ENCODE assay signal across 1 cellular context in the genomic region with DNA sequence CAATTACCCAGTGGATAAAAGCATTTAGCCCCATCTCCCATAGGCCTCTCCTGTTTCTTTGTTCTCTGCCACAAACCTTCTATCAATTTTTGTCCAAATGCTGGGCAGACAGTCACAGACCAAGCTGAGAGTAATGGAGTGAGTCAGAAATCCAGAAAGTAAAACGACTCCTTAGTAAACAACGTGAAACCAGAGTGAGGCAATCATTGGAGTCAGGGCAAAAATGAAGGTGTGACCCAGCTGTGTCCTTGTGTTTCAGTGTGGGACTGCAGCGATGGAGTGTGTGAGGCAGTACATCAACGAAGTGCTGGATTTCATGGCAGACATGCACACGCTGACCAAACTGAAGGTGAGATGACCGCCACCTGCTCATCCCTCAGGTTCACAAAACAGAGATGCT.
TF ChIP-seq lines count a peak whose summit lies in the region.

No MANE protein-coding gene starts in this region.

TF ChIP-seq in WTC11, 78 proteins besides CTCF, POLR2A, EP300 and RAD21 (continued from another document):
- TF ChIP-seq, protein P1, sequence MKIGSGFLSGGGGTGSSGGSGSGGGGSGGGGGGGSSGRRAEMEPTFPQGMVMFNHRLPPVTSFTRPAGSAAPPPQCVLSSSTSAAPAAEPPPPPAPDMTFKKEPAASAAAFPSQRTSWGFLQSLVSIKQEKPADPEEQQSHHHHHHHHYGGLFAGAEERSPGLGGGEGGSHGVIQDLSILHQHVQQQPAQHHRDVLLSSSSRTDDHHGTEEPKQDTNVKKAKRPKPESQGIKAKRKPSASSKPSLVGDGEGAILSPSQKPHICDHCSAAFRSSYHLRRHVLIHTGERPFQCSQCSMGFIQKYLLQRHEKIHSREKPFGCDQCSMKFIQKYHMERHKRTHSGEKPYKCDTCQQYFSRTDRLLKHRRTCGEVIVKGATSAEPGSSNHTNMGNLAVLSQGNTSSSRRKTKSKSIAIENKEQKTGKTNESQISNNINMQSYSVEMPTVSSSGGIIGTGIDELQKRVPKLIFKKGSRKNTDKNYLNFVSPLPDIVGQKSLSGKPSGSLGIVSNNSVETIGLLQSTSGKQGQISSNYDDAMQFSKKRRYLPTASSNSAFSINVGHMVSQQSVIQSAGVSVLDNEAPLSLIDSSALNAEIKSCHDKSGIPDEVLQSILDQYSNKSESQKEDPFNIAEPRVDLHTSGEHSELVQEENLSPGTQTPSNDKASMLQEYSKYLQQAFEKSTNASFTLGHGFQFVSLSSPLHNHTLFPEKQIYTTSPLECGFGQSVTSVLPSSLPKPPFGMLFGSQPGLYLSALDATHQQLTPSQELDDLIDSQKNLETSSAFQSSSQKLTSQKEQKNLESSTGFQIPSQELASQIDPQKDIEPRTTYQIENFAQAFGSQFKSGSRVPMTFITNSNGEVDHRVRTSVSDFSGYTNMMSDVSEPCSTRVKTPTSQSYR (CRISPR knock-in tag; IDR thresholded peaks at IDR 0.05) = no peak
